11 cellular contexts compared by ENCODE assay signal in genomic region chr9:27499481-27499880, GRCh38. TPM values are rescaled to one million over a fixed set of nuclear protein-coding genes. Genes with fewer than 3 reads are reported as not detected.
DNase-seq lines count a peak whose midpoint lies in the region; ATAC-seq and TF ChIP-seq lines count a peak whose summit lies in the region.
"Had no signal": no experiment of that assay in that cellular context is flagged by ENCODE, and none has a peak within 500 bp of the region (broad histone marks: within the 10 kb centered on the region; RNA-seq: fewer than 3 reads in every experiment).

No MANE protein-coding gene starts in this region.

- TF ChIP-seq CTCF in HCT116 (IDR thresholded peaks at IDR 0.05 in 2 of 3, conservative IDR thresholded peaks at IDR 0.05 in 1 of 3; ENCODE audit: borderline replicate concordance in 1 of 3, insufficient read depth in 1 of 3, low read depth in 2 of 3, low read length in 2 of 3): no peak

- RAD21 ChIA-PET in HCT116 (lab: Charles Lee; ENCODE audit: low non-redundant PET in 1 of 2, low total read pairs in 2 of 2, uncharacterized antibody in 2 of 2, unreplicated experiment in 2 of 2): no interaction called here

- no peaks in the 10 kb centered on the region for H3K27me3 ChIP-seq in HCT116 (ENCODE audit: insufficient read depth, low read length)
- no peaks in the 10 kb centered on the region for H3K27me3 ChIP-seq in iPS-20b (ENCODE audit: insufficient read depth, low read length)

- intact Hi-C loops in HCT116 (cut with micrococcal nuclease): no loop called here

- no peaks in the 10 kb centered on the region for H3K9me2 ChIP-seq in HCT116 (ENCODE audit: insufficient read depth)

- H3K4me1 ChIP-seq in HCT116 (ENCODE audit: control insufficient read depth in 1 of 2, insufficient read depth in 2 of 2, low read length in 2 of 2): peaks cover 6 to 10% of the 10 kb centered on the region in 2 experiments; a peak in 3 of 4 replicates
- H3K4me1 ChIP-seq in iPS-20b (ENCODE audit: insufficient read depth, low read length): peaks cover 45% of the 10 kb centered on the region

- POLR2A ChIA-PET in HCT116 (lab: Charles Lee): no interaction called here

- H3K9ac ChIP-seq in HCT116 (ENCODE audit: low read length) (no peak overlapping the region), iPS-20b (ENCODE audit: low read depth, low read length) (no peak overlapping the region)

- no TSS peak for BruUV-seq in HCT116 (replicated peaks; lab: Mats Ljungman, UMichigan)

- ATAC-seq in HCT116 (no peak), HG03025 (IDR thresholded peaks at IDR 0.05; ENCODE audit: low FRiP score, unreplicated experiment) (no peak)

- no peaks in the 10 kb centered on the region for H3K36me3 ChIP-seq in HCT116 (ENCODE audit: control insufficient read depth in 1 of 2, insufficient read depth in 2 of 2, low read length in 2 of 2)
- H3K36me3 ChIP-seq in iPS-20b (ENCODE audit: insufficient read depth, low read depth, low read length): no peaks in the 10 kb centered on the region

- no peaks in the 10 kb centered on the region for H3K79me2 ChIP-seq in HCT116 (ENCODE audit: insufficient read depth, low read length)

- H3K4me3 ChIP-seq in HCT116 (replicated peaks in 1 of 2; ENCODE audit: low read depth in 1 of 2, low read length in 2 of 2) (no peak overlapping the region), iPS-20b (ENCODE audit: low read length) (0 out of 2 replicates have a peak overlapping the region, but pooled peaks have one; percentile 11)

- peak overlapping the region; percentile 20 for H2AFZ ChIP-seq in HCT116 (ENCODE audit: low read depth, low read length, poor library complexity, severe bottlenecking)

- TF ChIP-seq POLR2A in HCT116 (IDR thresholded peaks at IDR 0.05; ENCODE audit: borderline replicate concordance, extremely low read depth, insufficient read depth, insufficient read length): no peak

- TF ChIP-seq RAD21 in HCT116 (IDR thresholded peaks at IDR 0.05; ENCODE audit: low read depth): no peak

- H3K27ac ChIP-seq in HCT116 (ENCODE audit: low read depth, low read length): peak overlapping the region; percentile 14; the same call in 1 of the 2 replicates
- no peak overlapping the region for H3K27ac ChIP-seq in iPS-20b (ENCODE audit: low read length)

- no peaks in the 10 kb centered on the region for H4K20me1 ChIP-seq in HCT116 (ENCODE audit: insufficient read depth)

- CTCF ChIA-PET in HCT116 (lab: Charles Lee): no interaction called here

- peak overlapping the region; percentile 49 for H3K4me2 ChIP-seq in HCT116 (ENCODE audit: low read length)

- H3K9me3 ChIP-seq in HCT116 (ENCODE audit: control insufficient read depth in 1 of 2, insufficient read depth in 1 of 2, low read depth in 1 of 2, low read length in 2 of 2): no peaks in the 10 kb centered on the region
- no peaks in the 10 kb centered on the region for H3K9me3 ChIP-seq in iPS-20b (ENCODE audit: insufficient read depth, low read depth, low read length)

- DNase-seq in DMS53 treated with DMSO at 0.1 percent for 48 hours (lab: John Stamatoyannopoulos, UW; ENCODE audit: unreplicated experiment) (peak; percentile 15), HCT116 (ENCODE audit: low read depth, low spot score) (no peak), RPMI7951 (ENCODE audit: low read depth) (peak; percentile 3), SHP77 treated with DMSO at 0.1 percent for 48 hours (lab: John Stamatoyannopoulos, UW) (no peak), DMS114 treated with DMSO at 0.1 percent for 48 hours (lab: John Stamatoyannopoulos, UW; ENCODE audit: unreplicated experiment) (no peak), SIG-M5 (lab: John Stamatoyannopoulos, UW) (no peak)
- DNase-seq: activated CD4-positive, alpha-beta memory T cell treated with anti-CD3 and anti-CD28 coated beads, Interleukin-2, amount 10 ng/mL, durations not matched to agents 7 days and 5 days; NCI-H526 had no signal

TF ChIP-seq in HCT116, 20 proteins besides CTCF, POLR2A, EP300 and RAD21:
- TF ChIP-seq CBX3 (IDR thresholded peaks at IDR 0.05; ENCODE audit: low read depth) (peak; percentile 48; the same call in 1 of the 2 replicates), CEBPB (IDR thresholded peaks at IDR 0.05; ENCODE audit: low read depth) (no peak), EGR1 (IDR thresholded peaks at IDR 0.05; ENCODE audit: low read depth) (no peak), REST (IDR thresholded peaks at IDR 0.05; ENCODE audit: low read depth) (no peak), TCF7L2 (IDR thresholded peaks at IDR 0.05; ENCODE audit: borderline replicate concordance, extremely low read depth, insufficient read depth, insufficient read length) (no peak), ZNF274 (IDR thresholded peaks at IDR 0.05; ENCODE audit: low read depth, low read length) (no peak), FOSL1 (IDR thresholded peaks at IDR 0.05; ENCODE audit: low read depth) (peak; percentile 73), YY1 (IDR thresholded peaks at IDR 0.05; ENCODE audit: extremely low read depth, insufficient replicate concordance, low read depth, low read length) (no peak), SP1 (IDR thresholded peaks at IDR 0.05; ENCODE audit: low read depth) (peak; percentile 38), SRF (IDR thresholded peaks at IDR 0.05; ENCODE audit: low read depth) (no peak), ZFX (IDR thresholded peaks at IDR 0.05) (no peak), EZH2phosphoT487 (IDR thresholded peaks at IDR 0.05; ENCODE audit: borderline replicate concordance) (no peak), EZH2 (IDR thresholded peaks at IDR 0.05) (no peak), JUND (IDR thresholded peaks at IDR 0.05) (peak; percentile 65)
- TF ChIP-seq, protein P1, sequence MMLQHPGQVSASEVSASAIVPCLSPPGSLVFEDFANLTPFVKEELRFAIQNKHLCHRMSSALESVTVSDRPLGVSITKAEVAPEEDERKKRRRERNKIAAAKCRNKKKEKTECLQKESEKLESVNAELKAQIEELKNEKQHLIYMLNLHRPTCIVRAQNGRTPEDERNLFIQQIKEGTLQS (IDR thresholded peaks at IDR 0.05): no peak

RNA-seq across cellular contexts. Expression of gene IFNK, which starts 24.6 kb away (rescaled TPM):
- total RNA-seq in HCT116 (2021; ENCODE audit: unreplicated experiment): not detected
- not detected in 2 replicates for polyA plus RNA-seq in HCT116 (2012)
- total RNA-seq in RPMI7951 (2014; rRNA removed; shearing (Covaris generic)): not detected in 2 replicates
- total RNA-seq: activated CD4-positive, alpha-beta memory T cell treated with anti-CD3 and anti-CD28 coated beads, Interleukin-2, amount 10 ng/mL, durations not matched to agents 7 days and 5 days; posterior vena cava had no signal

RNA-seq across cellular contexts. Expression of gene MOB3B, which starts 30.1 kb away (rescaled TPM):
- total RNA-seq in HCT116 (2021; ENCODE audit: unreplicated experiment): 1.2 TPM
- 0.31 and 0.42 TPM in 2 replicates for polyA plus RNA-seq in HCT116 (2012)
- total RNA-seq in RPMI7951 (2014; rRNA removed; shearing (Covaris generic)): under 0.01 TPM in 1 of 2 replicates, not detected in the other

Comparison
In these comparisons a context has a peak if more than half of its experiments do, and no peak if none do; other contexts are left out.
1. DNase-seq: peak in DMS53 treated with DMSO at 0.1 percent for 48 hours (single experiment) and RPMI7951 (single experiment); none in HCT116 (single experiment), SHP77 treated with DMSO at 0.1 percent for 48 hours (single experiment), DMS114 treated with DMSO at 0.1 percent for 48 hours (single experiment) and SIG-M5 (single experiment).